20 cellular contexts compared by ENCODE assay signal in the genomic region with DNA sequence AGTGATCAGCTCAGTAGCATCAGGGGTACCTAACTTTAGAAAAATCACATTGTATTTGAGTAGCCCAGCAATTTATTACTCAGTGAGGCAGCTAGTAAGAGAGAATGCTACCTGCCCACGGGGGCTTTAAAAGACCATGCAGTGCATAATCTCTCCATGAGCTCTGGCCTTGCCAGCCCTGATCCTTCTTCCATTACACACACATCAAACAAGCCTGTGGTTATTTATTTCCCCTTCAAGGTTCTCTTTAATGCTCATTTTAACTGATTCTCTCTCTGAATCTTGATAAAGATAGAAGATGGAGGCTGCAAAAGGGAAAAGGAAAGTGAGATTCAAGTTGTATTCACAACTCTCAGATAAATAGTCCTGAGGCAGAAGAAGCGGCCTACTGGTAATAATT. TPM values are rescaled to one million over a fixed set of nuclear protein-coding genes. Genes with fewer than 3 reads are reported as not detected.
DNase-seq lines count a peak whose midpoint lies in the region; ATAC-seq and TF ChIP-seq lines count a peak whose summit lies in the region.
"Had no signal": no experiment of that assay in that cellular context is flagged by ENCODE, and none has a peak within 500 bp of the region (broad histone marks: within the 10 kb centered on the region; RNA-seq: fewer than 3 reads in every experiment).

No MANE protein-coding gene starts in this region.

- H3K4me1 Mint-ChIP-seq in CD4-positive, CD25-positive, alpha-beta regulatory T cell = peaks cover 0 to 14% (median 5%) of the 10 kb centered on the region in 4 donors
- no peaks in the 10 kb centered on the region for H3K4me1 Mint-ChIP-seq in activated CD4-positive, alpha-beta memory T cell treated with anti-CD3 and anti-CD28 coated beads, Interleukin-2, amount 10 ng/mL, durations not matched to agents 7 days and 5 days
- H3K4me1 Mint-ChIP-seq: B cell, CD14-positive monocyte had no signal

- no peaks in the 10 kb centered on the region for H3K27me3 Mint-ChIP-seq in CD4-positive, CD25-positive, alpha-beta regulatory T cell
- peaks cover 2% of the 10 kb centered on the region for H3K27me3 Mint-ChIP-seq in activated CD4-positive, alpha-beta memory T cell treated with anti-CD3 and anti-CD28 coated beads, Interleukin-2, amount 10 ng/mL, durations not matched to agents 7 days and 5 days
- H3K27me3 Mint-ChIP-seq: CD4-positive, alpha-beta T cell had no signal

- no peaks in the 10 kb centered on the region for H3K9me2 ChIP-seq in Loucy (replicated peaks; ENCODE audit: low read depth, low read length)

- H4K20me1 ChIP-seq in Loucy (ENCODE audit: insufficient read depth, low read length, poor library complexity, severe bottlenecking) = no peaks in the 10 kb centered on the region

- no peak overlapping the region for H3K27ac ChIP-seq in CD4-positive, CD25-positive, alpha-beta regulatory T cell (ENCODE audit: insufficient read depth, low read length, poor library complexity, severe bottlenecking)
- no peak overlapping the region for H3K27ac ChIP-seq in A673 (ENCODE audit: low read depth, low read length, poor library complexity, severe bottlenecking)

- DNase-seq in CD4-positive, CD25-positive, alpha-beta regulatory T cell = no peak
- peak; percentile 57 for DNase-seq in Jurkat, Clone E6-1 (ENCODE audit: low read depth, low spot score)
- DNase-seq in NOMO-1 treated with DMSO at 0.1 percent for 48 hours (lab: John Stamatoyannopoulos, UW; ENCODE audit: unreplicated experiment) (no peak), A673 (ENCODE audit: low spot score) (no peak), posterior cingulate gyrus (no peak)
- no peak for DNase-seq in activated CD4-positive, alpha-beta memory T cell treated with anti-CD3 and anti-CD28 coated beads, Interleukin-2, amount 10 ng/mL, durations not matched to agents 7 days and 5 days
- DNase-seq: 8988T; AML-193; C1 segment of cervical spinal cord; Calu3; CD4-positive, alpha-beta T cell; CD8-positive, alpha-beta T cell; DMS79 treated with DMSO at 0.1 percent for 48 hours; EL; GDM1 had no signal

- H3K4me2 ChIP-seq in Loucy (ENCODE audit: low read depth, low read length, poor library complexity, severe bottlenecking) = peak overlapping the region; percentile 59

- no peak overlapping the region for H3K4me3 Mint-ChIP-seq in CD4-positive, CD25-positive, alpha-beta regulatory T cell
- H3K4me3 Mint-ChIP-seq in activated CD4-positive, alpha-beta memory T cell treated with anti-CD3 and anti-CD28 coated beads, Interleukin-2, amount 10 ng/mL, durations not matched to agents 7 days and 5 days = no peak overlapping the region
- H3K4me3 Mint-ChIP-seq: B cell; CD14-positive monocyte; CD4-positive, alpha-beta T cell; CD8-positive, alpha-beta T cell had no signal

- TF ChIP-seq CTCF in Loucy (conservative IDR thresholded peaks at IDR 0.05; ENCODE audit: low read length) = no peak
- no peak for TF ChIP-seq CTCF in A673 (conservative IDR thresholded peaks at IDR 0.05; ENCODE audit: low read depth, low read length)

- H3K27ac Mint-ChIP-seq in CD4-positive, CD25-positive, alpha-beta regulatory T cell = peak overlapping the region in 2 of 3 donors; percentile 12 to 57
- no peak overlapping the region for H3K27ac Mint-ChIP-seq in activated CD4-positive, alpha-beta memory T cell treated with anti-CD3 and anti-CD28 coated beads, Interleukin-2, amount 10 ng/mL, durations not matched to agents 7 days and 5 days
- H3K27ac Mint-ChIP-seq: B cell; CD14-positive monocyte; CD4-positive, alpha-beta T cell; CD8-positive, alpha-beta T cell had no signal

- intact Hi-C loops in A673 (cut with micrococcal nuclease; ENCODE audit: unreplicated experiment) (no loop called here), posterior cingulate gyrus (cut with DNase I) (no loop called here)

- POLR2A ChIA-PET in A673 (lab: Charles Lee; ENCODE audit: low non-redundant PET) = no interaction called here
- POLR2A ChIA-PET in activated CD4-positive, alpha-beta memory T cell treated with anti-CD3 and anti-CD28 coated beads, Interleukin-2, amount 10 ng/mL, durations not matched to agents 7 days and 5 days (lab: Charles Lee) = no interaction called here

- no peak for ATAC-seq in CD4-positive, CD25-positive, alpha-beta regulatory T cell (ENCODE audit: low read depth in 2 of 2)
- ATAC-seq: CD8-positive, alpha-beta T cell; GM12878 had no signal

- H3F3A ChIP-seq in Loucy (ENCODE audit: low read depth) = peaks cover 5% of the 10 kb centered on the region; the same call in 1 of the 2 replicates

- H3K79me2 ChIP-seq in Loucy (ENCODE audit: insufficient read depth, low read length) = no peaks in the 10 kb centered on the region

- H3K36me3 Mint-ChIP-seq in CD4-positive, CD25-positive, alpha-beta regulatory T cell = peaks cover 20% of the 10 kb centered on the region
- H3K36me3 Mint-ChIP-seq in activated CD4-positive, alpha-beta memory T cell treated with anti-CD3 and anti-CD28 coated beads, Interleukin-2, amount 10 ng/mL, durations not matched to agents 7 days and 5 days (ENCODE audit: low read depth) = peaks cover 6% of the 10 kb centered on the region
- H3K36me3 Mint-ChIP-seq: CD14-positive monocyte had no signal

- H2AFZ ChIP-seq in Loucy (ENCODE audit: low read length) = 0 out of 2 replicates have a peak overlapping the region, but pooled peaks have one; percentile 8

- CTCF ChIA-PET in A673 (lab: Charles Lee) = no interaction called here
- CTCF ChIA-PET in activated CD4-positive, alpha-beta memory T cell treated with anti-CD3 and anti-CD28 coated beads, Interleukin-2, amount 10 ng/mL, durations not matched to agents 7 days and 5 days (lab: Charles Lee) = no interaction called here

- H3K4me1 ChIP-seq in CD4-positive, CD25-positive, alpha-beta regulatory T cell (ENCODE audit: control insufficient read depth, insufficient read depth, low read length, poor library complexity, severe bottlenecking) = no peaks in the 10 kb centered on the region
- H3K4me1 ChIP-seq in Loucy (ENCODE audit: insufficient read depth, low read length, poor library complexity, severe bottlenecking) (peaks cover 24% of the 10 kb centered on the region), A673 (ENCODE audit: insufficient read depth, low read length, poor library complexity, severe bottlenecking) (no peaks in the 10 kb centered on the region)

- no peak overlapping the region for H3K9ac ChIP-seq in Loucy (ENCODE audit: low read depth, low read length, poor library complexity, severe bottlenecking)

- H3K4me3 ChIP-seq in CD4-positive, CD25-positive, alpha-beta regulatory T cell (ENCODE audit: low read depth, low read length) = no peak overlapping the region
- no peak overlapping the region for H3K4me3 ChIP-seq in Jurkat, Clone E6-1 (ENCODE audit: low read length)
- H3K4me3 ChIP-seq in Loucy (ENCODE audit: low read length, poor library complexity, severe bottlenecking) (peak overlapping the region; percentile 12), A673 (ENCODE audit: low read depth, low read length, poor library complexity, severe bottlenecking) (no peak overlapping the region)
- H3K4me3 ChIP-seq: GM12878 had no signal

- peaks cover 0 to 23% (median 8%) of the 10 kb centered on the region in 7 donors for H3K9me3 Mint-ChIP-seq in CD4-positive, CD25-positive, alpha-beta regulatory T cell
- H3K9me3 Mint-ChIP-seq in activated CD4-positive, alpha-beta memory T cell treated with anti-CD3 and anti-CD28 coated beads, Interleukin-2, amount 10 ng/mL, durations not matched to agents 7 days and 5 days = peaks cover 3% of the 10 kb centered on the region

- H3K36me3 ChIP-seq in CD4-positive, CD25-positive, alpha-beta regulatory T cell (ENCODE audit: control insufficient read depth, insufficient read depth, low read length) = no peaks in the 10 kb centered on the region
- H3K36me3 ChIP-seq in Loucy (ENCODE audit: insufficient read depth, low read length) (no peaks in the 10 kb centered on the region), A673 (ENCODE audit: insufficient read depth, low read length, poor library complexity, severe bottlenecking) (no peaks in the 10 kb centered on the region)

- no TSS peak for BruUV-seq in A673 (replicated peaks; lab: Mats Ljungman, UMichigan)

- no peaks in the 10 kb centered on the region for H3K27me3 ChIP-seq in CD4-positive, CD25-positive, alpha-beta regulatory T cell (ENCODE audit: control insufficient read depth, insufficient read depth, low read length)
- H3K27me3 ChIP-seq in Loucy (ENCODE audit: insufficient read depth, low read length, poor library complexity, severe bottlenecking) (no peaks in the 10 kb centered on the region), A673 (replicated peaks; ENCODE audit: insufficient read depth, low read depth, low read length, poor library complexity) (no peaks in the 10 kb centered on the region)

- H3K9me3 ChIP-seq in CD4-positive, CD25-positive, alpha-beta regulatory T cell (ENCODE audit: control insufficient read depth in 2 of 2, low read length in 2 of 2) = peaks cover 9 to 14% of the 10 kb centered on the region in 2 experiments
- H3K9me3 ChIP-seq in Loucy (ENCODE audit: insufficient read depth, low read depth, low read length) = peaks cover 20% of the 10 kb centered on the region
- H3K9me3 ChIP-seq in A673 (ENCODE audit: low read depth, low read length, poor library complexity, severe bottlenecking) = no peaks in the 10 kb centered on the region
- H3K9me3 ChIP-seq: Caco-2 had no signal

RNA-seq across cellular contexts. Expression of a gene that starts 22.3 kb away (rescaled TPM):
- 0.52 TPM for total RNA-seq in CD4-positive, CD25-positive, alpha-beta regulatory T cell
- under 1 TPM; 0.48 to 0.65 (median 0.51) TPM for polyA plus RNA-seq in CD4-positive, CD25-positive, alpha-beta regulatory T cell
- polyA plus RNA-seq in Jurkat, Clone E6-1 (2012; ENCODE audit: insufficient read depth, insufficient read length) = not detected
- 0.04 and 0.15 TPM in 2 replicates for total RNA-seq in A673 (2021)
- total RNA-seq in activated CD4-positive, alpha-beta memory T cell treated with anti-CD3 and anti-CD28 coated beads, Interleukin-2, amount 10 ng/mL, durations not matched to agents 7 days and 5 days = under 1 TPM; 0.05 to 0.18 TPM
